1 cellular context compared by ENCODE assay signal in the genomic region with DNA sequence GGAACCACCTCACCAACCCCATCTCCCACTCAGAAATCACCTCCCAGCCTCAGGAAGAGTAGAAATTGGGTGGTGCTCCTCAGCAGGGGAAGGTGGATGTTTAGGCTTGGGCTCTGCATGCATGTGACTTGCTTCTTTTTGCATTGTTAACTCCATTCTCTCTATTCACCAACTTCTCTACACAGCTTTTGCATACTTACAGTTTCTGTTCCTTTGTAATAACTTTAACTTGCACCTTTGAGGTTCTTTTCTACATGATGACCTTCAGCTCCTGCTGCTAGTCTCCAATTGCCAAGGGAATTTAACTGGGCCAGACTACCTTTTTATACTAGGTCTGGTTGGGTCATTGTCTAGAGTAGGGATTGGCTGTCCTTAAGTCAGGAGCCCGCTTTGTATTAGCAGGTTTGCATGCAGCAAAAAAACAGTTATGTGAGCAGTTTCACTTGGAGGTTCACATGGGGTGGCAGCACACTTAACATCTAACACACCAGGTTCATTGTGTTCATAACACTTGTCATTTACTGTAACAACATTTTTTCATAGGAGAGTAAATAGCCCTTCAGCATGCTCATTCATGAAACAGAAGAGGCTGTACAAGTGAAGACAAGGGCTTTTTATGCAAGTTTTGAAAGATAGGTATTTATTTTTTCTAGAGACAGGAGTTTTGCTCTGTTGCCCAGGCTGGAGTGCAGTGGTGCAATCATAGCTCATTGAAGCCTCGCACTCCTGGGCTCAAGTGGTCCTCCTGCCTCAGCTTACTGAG.
TF ChIP-seq lines count a peak whose summit lies in the region.

No MANE protein-coding gene starts in this region.

TF ChIP-seq in HepG2, 621 proteins besides CTCF, POLR2A, EP300 and RAD21 (continued from another document and continues in another):
- TF ChIP-seq, protein P1, sequence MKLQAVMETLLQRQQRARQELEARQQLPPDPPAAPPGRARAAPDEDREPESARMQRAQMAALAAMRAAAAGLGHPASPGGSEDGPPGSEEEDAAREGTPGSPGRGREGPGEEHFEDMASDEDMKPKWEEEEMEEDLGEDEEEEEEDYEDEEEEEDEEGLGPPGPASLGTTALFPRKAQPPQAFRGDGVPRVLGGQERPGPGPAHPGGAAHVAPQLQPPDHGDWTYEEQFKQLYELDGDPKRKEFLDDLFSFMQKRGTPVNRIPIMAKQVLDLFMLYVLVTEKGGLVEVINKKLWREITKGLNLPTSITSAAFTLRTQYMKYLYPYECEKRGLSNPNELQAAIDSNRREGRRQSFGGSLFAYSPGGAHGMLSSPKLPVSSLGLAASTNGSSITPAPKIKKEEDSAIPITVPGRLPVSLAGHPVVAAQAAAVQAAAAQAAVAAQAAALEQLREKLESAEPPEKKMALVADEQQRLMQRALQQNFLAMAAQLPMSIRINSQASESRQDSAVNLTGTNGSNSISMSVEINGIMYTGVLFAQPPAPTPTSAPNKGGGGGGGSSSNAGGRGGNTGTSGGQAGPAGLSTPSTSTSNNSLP (IDR thresholded peaks at IDR 0.05; ENCODE audit: low read depth, low read length), result no peak
- TF ChIP-seq, protein P2, sequence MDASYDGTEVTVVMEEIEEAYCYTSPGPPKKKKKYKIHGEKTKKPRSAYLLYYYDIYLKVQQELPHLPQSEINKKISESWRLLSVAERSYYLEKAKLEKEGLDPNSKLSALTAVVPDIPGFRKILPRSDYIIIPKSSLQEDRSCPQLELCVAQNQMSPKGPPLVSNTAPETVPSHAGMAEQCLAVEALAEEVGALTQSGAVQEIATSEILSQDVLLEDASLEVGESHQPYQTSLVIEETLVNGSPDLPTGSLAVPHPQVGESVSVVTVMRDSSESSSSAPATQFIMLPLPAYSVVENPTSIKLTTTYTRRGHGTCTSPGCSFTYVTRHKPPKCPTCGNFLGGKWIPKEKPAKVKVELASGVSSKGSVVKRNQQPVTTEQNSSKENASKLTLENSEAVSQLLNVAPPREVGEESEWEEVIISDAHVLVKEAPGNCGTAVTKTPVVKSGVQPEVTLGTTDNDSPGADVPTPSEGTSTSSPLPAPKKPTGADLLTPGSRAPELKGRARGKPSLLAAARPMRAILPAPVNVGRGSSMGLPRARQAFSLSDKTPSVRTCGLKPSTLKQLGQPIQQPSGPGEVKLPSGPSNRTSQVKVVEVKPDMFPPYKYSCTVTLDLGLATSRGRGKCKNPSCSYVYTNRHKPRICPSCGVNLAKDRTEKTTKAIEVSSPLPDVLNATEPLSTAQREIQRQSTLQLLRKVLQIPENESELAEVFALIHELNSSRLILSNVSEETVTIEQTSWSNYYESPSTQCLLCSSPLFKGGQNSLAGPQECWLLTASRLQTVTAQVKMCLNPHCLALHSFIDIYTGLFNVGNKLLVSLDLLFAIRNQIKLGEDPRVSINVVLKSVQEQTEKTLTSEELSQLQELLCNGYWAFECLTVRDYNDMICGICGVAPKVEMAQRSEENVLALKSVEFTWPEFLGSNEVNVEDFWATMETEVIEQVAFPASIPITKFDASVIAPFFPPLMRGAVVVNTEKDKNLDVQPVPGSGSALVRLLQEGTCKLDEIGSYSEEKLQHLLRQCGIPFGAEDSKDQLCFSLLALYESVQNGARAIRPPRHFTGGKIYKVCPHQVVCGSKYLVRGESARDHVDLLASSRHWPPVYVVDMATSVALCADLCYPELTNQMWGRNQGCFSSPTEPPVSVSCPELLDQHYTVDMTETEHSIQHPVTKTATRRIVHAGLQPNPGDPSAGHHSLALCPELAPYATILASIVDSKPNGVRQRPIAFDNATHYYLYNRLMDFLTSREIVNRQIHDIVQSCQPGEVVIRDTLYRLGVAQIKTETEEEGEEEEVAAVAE (CRISPR knock-in tag; IDR thresholded peaks at IDR 0.05; ENCODE audit: borderline replicate concordance), result no peak
- TF ChIP-seq KLF16 (CRISPR knock-in tag; IDR thresholded peaks at IDR 0.05) (no peak), ZNF572 (CRISPR knock-in tag; IDR thresholded peaks at IDR 0.05) (no peak), ZNF557 (CRISPR knock-in tag; IDR thresholded peaks at IDR 0.05) (no peak), NFE2L2 (IDR thresholded peaks at IDR 0.05; ENCODE audit: low read length) (no peak), DNMT1 (CRISPR knock-in tag; IDR thresholded peaks at IDR 0.05) (no peak), ZNF543 (CRISPR knock-in tag; IDR thresholded peaks at IDR 0.05) (0 out of 2 replicates have a peak, but pooled peaks have one; percentile 41), EEA1 (CRISPR knock-in tag; IDR thresholded peaks at IDR 0.05; ENCODE audit: borderline replicate concordance) (no peak), ZNF451 (CRISPR knock-in tag; IDR thresholded peaks at IDR 0.05) (no peak), TEAD2 (CRISPR knock-in tag; IDR thresholded peaks at IDR 0.05) (no peak), ZNF354B (CRISPR knock-in tag; IDR thresholded peaks at IDR 0.05) (no peak), SNAPC2 (CRISPR knock-in tag; IDR thresholded peaks at IDR 0.05) (no peak), ZNF329 (CRISPR knock-in tag; IDR thresholded peaks at IDR 0.05; ENCODE audit: low read depth) (no peak), ZBTB7A (CRISPR knock-in tag; IDR thresholded peaks at IDR 0.05) (no peak), SRSF1 (optimal IDR thresholded peaks at IDR 0.05; ENCODE audit: low read depth, low read length) (no peak), ZNF780A (CRISPR knock-in tag; IDR thresholded peaks at IDR 0.05) (no peak), ZSCAN22 (CRISPR knock-in tag; IDR thresholded peaks at IDR 0.05) (no peak), ZKSCAN5 (CRISPR knock-in tag; IDR thresholded peaks at IDR 0.05) (no peak), GABPB1 (CRISPR knock-in tag; IDR thresholded peaks at IDR 0.05) (no peak), MAFK (conservative IDR thresholded peaks at IDR 0.05 in 1 of 2, IDR thresholded peaks at IDR 0.05 in 1 of 2; ENCODE audit: low read length in 2 of 2) (0 out of 4 replicates have a peak, but pooled peaks of 1 of the 2 experiments have one; percentile 4), ZNF101 (CRISPR knock-in tag; IDR thresholded peaks at IDR 0.05; ENCODE audit: borderline replicate concordance, low read depth) (no peak), ZNF432 (CRISPR knock-in tag; IDR thresholded peaks at IDR 0.05; ENCODE audit: borderline replicate concordance) (no peak), ERF (CRISPR knock-in tag; IDR thresholded peaks at IDR 0.05) (no peak), ARNTL (CRISPR knock-in tag; IDR thresholded peaks at IDR 0.05) (no peak), CREB1 (IDR thresholded peaks at IDR 0.05) (no peak), CREB1 (CRISPR knock-in tag; IDR thresholded peaks at IDR 0.05) (0 out of 2 replicates have a peak, but pooled peaks have one; percentile 39), ATF1 (CRISPR knock-in tag; IDR thresholded peaks at IDR 0.05) (0 out of 2 replicates have a peak, but pooled peaks have one; percentile 6), STAG1 (CRISPR knock-in tag; IDR thresholded peaks at IDR 0.05) (no peak), ZNF562 (CRISPR knock-in tag; IDR thresholded peaks at IDR 0.05; ENCODE audit: borderline replicate concordance) (no peak), ZNF878 (CRISPR knock-in tag; IDR thresholded peaks at IDR 0.05) (no peak), ELF4 (CRISPR knock-in tag; IDR thresholded peaks at IDR 0.05; ENCODE audit: borderline replicate concordance) (no peak), MIER2 (CRISPR knock-in tag; IDR thresholded peaks at IDR 0.05) (no peak), ZNF180 (CRISPR knock-in tag; IDR thresholded peaks at IDR 0.05; ENCODE audit: borderline replicate concordance, low read depth) (no peak), ZNF367 (CRISPR knock-in tag; IDR thresholded peaks at IDR 0.05; ENCODE audit: borderline replicate concordance) (no peak), KAT2B (IDR thresholded peaks at IDR 0.05; ENCODE audit: borderline replicate concordance, low read depth, low read length) (no peak), YEATS4 (CRISPR knock-in tag; IDR thresholded peaks at IDR 0.05; ENCODE audit: borderline replicate concordance) (no peak), CENPT (CRISPR knock-in tag; IDR thresholded peaks at IDR 0.05; ENCODE audit: low read depth) (no peak), NBN (conservative IDR thresholded peaks at IDR 0.05) (no peak), BHLHE40 (IDR thresholded peaks at IDR 0.05; ENCODE audit: low read length) (no peak; the same call in 1 of the 2 replicates), NCOA2 (CRISPR knock-in tag; IDR thresholded peaks at IDR 0.05) (peak; percentile 47; the same call in 1 of the 2 replicates), ZNF782 (CRISPR knock-in tag; IDR thresholded peaks at IDR 0.05; ENCODE audit: borderline replicate concordance) (no peak), SAP130 (CRISPR knock-in tag; IDR thresholded peaks at IDR 0.05; ENCODE audit: low read depth) (0 out of 2 replicates have a peak, but pooled peaks have one; percentile 27), TBX3 (IDR thresholded peaks at IDR 0.05; ENCODE audit: borderline replicate concordance) (no peak), FOXO1 (CRISPR knock-in tag; IDR thresholded peaks at IDR 0.05) (peak; percentile 46; the same call in 1 of the 2 replicates), HNRNPK (IDR thresholded peaks at IDR 0.05; ENCODE audit: low read depth, low read length, poor library complexity, severe bottlenecking) (no peak), RBFOX2 (IDR thresholded peaks at IDR 0.05; ENCODE audit: low read depth, low read length) (peak; percentile 68; the same call in 1 of the 2 replicates), ZNF781 (CRISPR knock-in tag; IDR thresholded peaks at IDR 0.05; ENCODE audit: borderline replicate concordance, not compliant biosample characterization) (no peak), PHF21A (CRISPR knock-in tag; IDR thresholded peaks at IDR 0.05) (no peak), MXD4 (CRISPR knock-in tag; IDR thresholded peaks at IDR 0.05) (no peak), XBP1 (CRISPR knock-in tag; IDR thresholded peaks at IDR 0.05) (no peak), SOX6 (IDR thresholded peaks at IDR 0.05) (no peak), SOX6 (CRISPR knock-in tag; IDR thresholded peaks at IDR 0.05) (peak; percentile 69), HHEX (CRISPR knock-in tag; IDR thresholded peaks at IDR 0.05) (no peak), CCDC6 (CRISPR knock-in tag; IDR thresholded peaks at IDR 0.05) (0 out of 2 replicates have a peak, but pooled peaks have one; percentile 14), KLF12 (CRISPR knock-in tag; IDR thresholded peaks at IDR 0.05; ENCODE audit: borderline replicate concordance) (no peak), ZFP37 (CRISPR knock-in tag; IDR thresholded peaks at IDR 0.05; ENCODE audit: borderline replicate concordance) (no peak), AKAP8 (CRISPR knock-in tag; IDR thresholded peaks at IDR 0.05) (no peak)
- TF ChIP-seq, protein P3, sequence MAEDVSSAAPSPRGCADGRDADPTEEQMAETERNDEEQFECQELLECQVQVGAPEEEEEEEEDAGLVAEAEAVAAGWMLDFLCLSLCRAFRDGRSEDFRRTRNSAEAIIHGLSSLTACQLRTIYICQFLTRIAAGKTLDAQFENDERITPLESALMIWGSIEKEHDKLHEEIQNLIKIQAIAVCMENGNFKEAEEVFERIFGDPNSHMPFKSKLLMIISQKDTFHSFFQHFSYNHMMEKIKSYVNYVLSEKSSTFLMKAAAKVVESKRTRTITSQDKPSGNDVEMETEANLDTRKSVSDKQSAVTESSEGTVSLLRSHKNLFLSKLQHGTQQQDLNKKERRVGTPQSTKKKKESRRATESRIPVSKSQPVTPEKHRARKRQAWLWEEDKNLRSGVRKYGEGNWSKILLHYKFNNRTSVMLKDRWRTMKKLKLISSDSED (CRISPR knock-in tag; IDR thresholded peaks at IDR 0.05), result 0 out of 2 replicates have a peak, but pooled peaks have one; percentile 48
- TF ChIP-seq, protein P4, sequence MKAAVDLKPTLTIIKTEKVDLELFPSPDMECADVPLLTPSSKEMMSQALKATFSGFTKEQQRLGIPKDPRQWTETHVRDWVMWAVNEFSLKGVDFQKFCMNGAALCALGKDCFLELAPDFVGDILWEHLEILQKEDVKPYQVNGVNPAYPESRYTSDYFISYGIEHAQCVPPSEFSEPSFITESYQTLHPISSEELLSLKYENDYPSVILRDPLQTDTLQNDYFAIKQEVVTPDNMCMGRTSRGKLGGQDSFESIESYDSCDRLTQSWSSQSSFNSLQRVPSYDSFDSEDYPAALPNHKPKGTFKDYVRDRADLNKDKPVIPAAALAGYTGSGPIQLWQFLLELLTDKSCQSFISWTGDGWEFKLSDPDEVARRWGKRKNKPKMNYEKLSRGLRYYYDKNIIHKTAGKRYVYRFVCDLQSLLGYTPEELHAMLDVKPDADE (CRISPR knock-in tag; IDR thresholded peaks at IDR 0.05), result no peak
- TF ChIP-seq, protein P5, sequence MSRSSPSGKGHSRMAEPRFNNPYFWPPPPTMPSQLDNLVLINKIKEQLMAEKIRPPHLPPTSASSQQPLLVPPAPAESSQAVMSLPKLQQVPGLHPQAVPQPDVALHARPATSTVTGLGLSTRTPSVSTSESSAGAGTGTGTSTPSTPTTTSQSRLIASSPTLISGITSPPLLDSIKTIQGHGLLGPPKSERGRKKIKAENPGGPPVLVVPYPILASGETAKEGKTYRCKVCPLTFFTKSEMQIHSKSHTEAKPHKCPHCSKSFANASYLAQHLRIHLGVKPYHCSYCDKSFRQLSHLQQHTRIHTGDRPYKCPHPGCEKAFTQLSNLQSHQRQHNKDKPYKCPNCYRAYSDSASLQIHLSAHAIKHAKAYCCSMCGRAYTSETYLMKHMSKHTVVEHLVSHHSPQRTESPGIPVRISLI (CRISPR knock-in tag; IDR thresholded peaks at IDR 0.05; ENCODE audit: borderline replicate concordance), result peak; percentile 78; the same call in 1 of the 2 replicates
- TF ChIP-seq, protein P6, sequence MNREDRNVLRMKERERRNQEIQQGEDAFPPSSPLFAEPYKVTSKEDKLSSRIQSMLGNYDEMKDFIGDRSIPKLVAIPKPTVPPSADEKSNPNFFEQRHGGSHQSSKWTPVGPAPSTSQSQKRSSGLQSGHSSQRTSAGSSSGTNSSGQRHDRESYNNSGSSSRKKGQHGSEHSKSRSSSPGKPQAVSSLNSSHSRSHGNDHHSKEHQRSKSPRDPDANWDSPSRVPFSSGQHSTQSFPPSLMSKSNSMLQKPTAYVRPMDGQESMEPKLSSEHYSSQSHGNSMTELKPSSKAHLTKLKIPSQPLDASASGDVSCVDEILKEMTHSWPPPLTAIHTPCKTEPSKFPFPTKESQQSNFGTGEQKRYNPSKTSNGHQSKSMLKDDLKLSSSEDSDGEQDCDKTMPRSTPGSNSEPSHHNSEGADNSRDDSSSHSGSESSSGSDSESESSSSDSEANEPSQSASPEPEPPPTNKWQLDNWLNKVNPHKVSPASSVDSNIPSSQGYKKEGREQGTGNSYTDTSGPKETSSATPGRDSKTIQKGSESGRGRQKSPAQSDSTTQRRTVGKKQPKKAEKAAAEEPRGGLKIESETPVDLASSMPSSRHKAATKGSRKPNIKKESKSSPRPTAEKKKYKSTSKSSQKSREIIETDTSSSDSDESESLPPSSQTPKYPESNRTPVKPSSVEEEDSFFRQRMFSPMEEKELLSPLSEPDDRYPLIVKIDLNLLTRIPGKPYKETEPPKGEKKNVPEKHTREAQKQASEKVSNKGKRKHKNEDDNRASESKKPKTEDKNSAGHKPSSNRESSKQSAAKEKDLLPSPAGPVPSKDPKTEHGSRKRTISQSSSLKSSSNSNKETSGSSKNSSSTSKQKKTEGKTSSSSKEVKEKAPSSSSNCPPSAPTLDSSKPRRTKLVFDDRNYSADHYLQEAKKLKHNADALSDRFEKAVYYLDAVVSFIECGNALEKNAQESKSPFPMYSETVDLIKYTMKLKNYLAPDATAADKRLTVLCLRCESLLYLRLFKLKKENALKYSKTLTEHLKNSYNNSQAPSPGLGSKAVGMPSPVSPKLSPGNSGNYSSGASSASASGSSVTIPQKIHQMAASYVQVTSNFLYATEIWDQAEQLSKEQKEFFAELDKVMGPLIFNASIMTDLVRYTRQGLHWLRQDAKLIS (CRISPR knock-in tag; IDR thresholded peaks at IDR 0.05), result no peak
